1 cellular context compared by ENCODE assay signal in the genomic region with DNA sequence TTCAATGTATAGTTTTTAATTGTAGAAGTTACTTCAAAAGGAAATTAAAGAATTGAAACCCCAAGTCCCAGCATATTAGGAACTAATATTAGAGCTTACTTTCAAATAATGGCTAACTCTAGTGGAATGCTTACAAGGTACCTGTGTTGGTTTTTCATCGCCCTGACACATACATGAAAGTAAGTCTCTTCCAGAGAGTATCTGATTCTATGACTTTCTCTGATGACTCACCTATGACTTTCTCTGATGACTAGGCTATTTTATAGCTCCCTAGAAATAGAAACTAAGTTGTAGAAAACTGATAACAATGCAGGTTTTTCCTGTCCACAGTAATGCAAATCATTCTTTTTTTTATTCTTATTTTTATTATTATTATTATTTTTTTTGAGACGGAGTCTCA.
TF ChIP-seq lines count a peak whose summit lies in the region.

No MANE protein-coding gene starts in this region.

TF ChIP-seq in K562, 482 proteins besides CTCF, POLR2A, EP300 and RAD21 (continued from another document):
- TF ChIP-seq MAFK (IDR thresholded peaks at IDR 0.05; ENCODE audit: low read length) (peak; percentile 80; the same call in 1 of the 2 replicates), MEF2A (IDR thresholded peaks at IDR 0.05; ENCODE audit: control insufficient read depth, low read depth, low read length) (peak; percentile 40; the same call in 1 of the 2 replicates), MYNN (IDR thresholded peaks at IDR 0.05) (no peak), MYNN (CRISPR knock-in tag; IDR thresholded peaks at IDR 0.05) (no peak), NFE2 (IDR thresholded peaks at IDR 0.05; ENCODE audit: low read depth) (peak; percentile 90), HNRNPL (IDR thresholded peaks at IDR 0.05; ENCODE audit: low read depth, low read length) (no peak), JUNB (CRISPR knock-in tag; conservative IDR thresholded peaks at IDR 0.05) (peak; percentile 78), DPF2 (IDR thresholded peaks at IDR 0.05) (peak; percentile 68), IRF2 (CRISPR knock-in tag; IDR thresholded peaks at IDR 0.05) (no peak), BACH1 (tag; IDR thresholded peaks at IDR 0.05) (peak; percentile 78), SMARCA4 (IDR thresholded peaks at IDR 0.05) (peak; percentile 71; the same call in 1 of the 2 replicates), ZNF431 (CRISPR knock-in tag; IDR thresholded peaks at IDR 0.05) (no peak), SMARCE1 (IDR thresholded peaks at IDR 0.05) (peak; percentile 75)
- TF ChIP-seq, protein P1, sequence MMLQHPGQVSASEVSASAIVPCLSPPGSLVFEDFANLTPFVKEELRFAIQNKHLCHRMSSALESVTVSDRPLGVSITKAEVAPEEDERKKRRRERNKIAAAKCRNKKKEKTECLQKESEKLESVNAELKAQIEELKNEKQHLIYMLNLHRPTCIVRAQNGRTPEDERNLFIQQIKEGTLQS (IDR thresholded peaks at IDR 0.05): peak; percentile 92
- TF ChIP-seq, protein P1 (CRISPR knock-in tag; conservative IDR thresholded peaks at IDR 0.05): no peak
